1 cellular context compared by ENCODE assay signal in the genomic region with DNA sequence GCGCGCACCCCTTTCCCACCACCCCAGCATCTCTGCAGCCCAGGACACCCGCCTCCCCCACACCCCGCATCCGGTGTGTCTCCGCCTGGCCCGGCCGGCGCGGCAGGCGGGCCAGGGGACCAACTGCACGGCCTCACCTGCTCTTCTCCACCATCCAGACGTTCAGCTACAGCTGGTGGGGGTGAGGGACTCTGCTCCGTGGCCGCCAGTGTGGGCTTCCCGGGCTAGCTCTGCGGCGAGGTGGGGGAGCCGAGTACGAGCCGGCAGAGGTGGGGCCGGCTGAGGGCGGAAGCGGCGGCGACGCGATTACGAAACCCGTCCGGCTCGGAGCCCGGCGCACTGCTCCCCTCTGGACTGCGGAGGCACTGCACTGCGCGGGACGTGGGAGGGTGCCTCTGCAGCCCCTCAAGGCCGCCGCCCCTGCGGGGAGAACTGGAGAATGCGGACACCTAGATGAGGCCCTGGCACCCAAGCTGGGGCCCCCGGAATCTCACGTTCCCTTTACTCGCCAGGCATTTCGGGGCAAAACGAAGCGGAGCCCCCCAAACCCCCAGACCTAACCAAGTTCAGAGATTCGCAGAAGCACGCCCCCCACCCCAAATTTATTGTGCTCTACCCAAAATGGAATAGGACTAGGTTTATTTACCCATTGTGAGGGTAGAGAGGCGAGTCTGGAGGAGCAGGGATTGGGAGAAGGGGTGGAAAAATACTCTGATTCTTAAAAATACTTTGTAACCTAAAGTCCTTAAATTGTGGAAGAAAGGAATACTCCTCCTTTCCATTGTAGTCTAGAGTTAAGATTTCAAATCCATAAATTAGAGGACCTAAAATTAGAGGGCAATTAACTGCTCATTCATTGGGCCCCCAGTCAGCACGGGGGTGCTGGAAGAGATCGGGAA.
TF ChIP-seq lines count a peak whose summit lies in the region.

Gene CDC42SE1, minus strand, starts transcription at position 281 of the 899 bp plus-strand sequence. CDS start 3,892 bp downstream, outside the sequence.

TF ChIP-seq in HepG2, 621 proteins besides CTCF, POLR2A, EP300 and RAD21 (continued from another document and continues in another):
- TF ChIP-seq JDP2 (CRISPR knock-in tag; IDR thresholded peaks at IDR 0.05; ENCODE audit: borderline replicate concordance) (no peak), FOXK1 (CRISPR knock-in tag; IDR thresholded peaks at IDR 0.05; ENCODE audit: borderline replicate concordance, low read depth) (peak; percentile 62; the same call in 1 of the 2 replicates), ZNF703 (CRISPR knock-in tag; IDR thresholded peaks at IDR 0.05; ENCODE audit: borderline replicate concordance) (0 out of 2 replicates have a peak, but pooled peaks have one; percentile 25), ZNF24 (IDR thresholded peaks at IDR 0.05) (no peak), ZFX (CRISPR knock-in tag; IDR thresholded peaks at IDR 0.05; ENCODE audit: low read depth) (peak; percentile 81), CREB1 (IDR thresholded peaks at IDR 0.05) (no peak), CREB1 (CRISPR knock-in tag; IDR thresholded peaks at IDR 0.05) (no peak), PHF8 (CRISPR knock-in tag; IDR thresholded peaks at IDR 0.05) (peak; percentile 95), ZNF33A (CRISPR knock-in tag; IDR thresholded peaks at IDR 0.05; ENCODE audit: borderline replicate concordance) (no peak), TBX3 (IDR thresholded peaks at IDR 0.05; ENCODE audit: borderline replicate concordance) (no peak), FOXP1 (IDR thresholded peaks at IDR 0.05) (no peak), FOXP1 (CRISPR knock-in tag; IDR thresholded peaks at IDR 0.05) (no peak), SSRP1 (CRISPR knock-in tag; IDR thresholded peaks at IDR 0.05) (no peak), ZNF574 (CRISPR knock-in tag; IDR thresholded peaks at IDR 0.05) (peak; percentile 77), BCLAF1 (IDR thresholded peaks at IDR 0.05) (no peak), NKX3-1 (CRISPR knock-in tag; IDR thresholded peaks at IDR 0.05) (no peak), SMAD3 (CRISPR knock-in tag; IDR thresholded peaks at IDR 0.05) (peak; percentile 51; the same call in 1 of the 2 replicates), HMGA1 (CRISPR knock-in tag; conservative IDR thresholded peaks at IDR 0.05) (no peak), PRDM10 (CRISPR knock-in tag; IDR thresholded peaks at IDR 0.05; ENCODE audit: low read depth) (no peak), NFE2L1 (CRISPR knock-in tag; IDR thresholded peaks at IDR 0.05; ENCODE audit: borderline replicate concordance) (0 out of 2 replicates have a peak, but pooled peaks have one; percentile 41), RBM22 (optimal IDR thresholded peaks at IDR 0.05; ENCODE audit: low read length) (no peak), CERS6 (CRISPR knock-in tag; IDR thresholded peaks at IDR 0.05) (no peak), MYC (CRISPR knock-in tag; IDR thresholded peaks at IDR 0.05; ENCODE audit: borderline replicate concordance) (peak; percentile 75; the same call in 1 of the 2 replicates), SMC3 (IDR thresholded peaks at IDR 0.05; ENCODE audit: low read length) (no peak), TCF12 (IDR thresholded peaks at IDR 0.05) (no peak), TCF12 (CRISPR knock-in tag; IDR thresholded peaks at IDR 0.05) (no peak; the same call in 1 of the 2 replicates), HMG20A (CRISPR knock-in tag; IDR thresholded peaks at IDR 0.05; ENCODE audit: borderline replicate concordance) (no peak), ISL2 (CRISPR knock-in tag; IDR thresholded peaks at IDR 0.05) (no peak), ZNF33B (CRISPR knock-in tag; IDR thresholded peaks at IDR 0.05) (no peak)
- TF ChIP-seq, protein P1, sequence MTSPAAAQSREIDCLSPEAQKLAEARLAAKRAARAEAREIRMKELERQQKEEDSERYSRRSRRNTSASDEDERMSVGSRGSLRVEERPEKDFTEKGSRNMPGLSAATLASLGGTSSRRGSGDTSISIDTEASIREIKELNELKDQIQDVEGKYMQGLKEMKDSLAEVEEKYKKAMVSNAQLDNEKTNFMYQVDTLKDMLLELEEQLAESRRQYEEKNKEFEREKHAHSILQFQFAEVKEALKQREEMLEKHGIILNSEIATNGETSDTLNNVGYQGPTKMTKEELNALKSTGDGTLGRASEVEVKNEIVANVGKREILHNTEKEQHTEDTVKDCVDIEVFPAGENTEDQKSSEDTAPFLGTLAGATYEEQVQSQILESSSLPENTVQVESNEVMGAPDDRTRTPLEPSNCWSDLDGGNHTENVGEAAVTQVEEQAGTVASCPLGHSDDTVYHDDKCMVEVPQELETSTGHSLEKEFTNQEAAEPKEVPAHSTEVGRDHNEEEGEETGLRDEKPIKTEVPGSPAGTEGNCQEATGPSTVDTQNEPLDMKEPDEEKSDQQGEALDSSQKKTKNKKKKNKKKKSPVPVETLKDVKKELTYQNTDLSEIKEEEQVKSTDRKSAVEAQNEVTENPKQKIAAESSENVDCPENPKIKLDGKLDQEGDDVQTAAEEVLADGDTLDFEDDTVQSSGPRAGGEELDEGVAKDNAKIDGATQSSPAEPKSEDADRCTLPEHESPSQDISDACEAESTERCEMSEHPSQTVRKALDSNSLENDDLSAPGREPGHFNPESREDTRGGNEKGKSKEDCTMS (CRISPR knock-in tag; conservative IDR thresholded peaks at IDR 0.05): no peak
- TF ChIP-seq, protein P2, sequence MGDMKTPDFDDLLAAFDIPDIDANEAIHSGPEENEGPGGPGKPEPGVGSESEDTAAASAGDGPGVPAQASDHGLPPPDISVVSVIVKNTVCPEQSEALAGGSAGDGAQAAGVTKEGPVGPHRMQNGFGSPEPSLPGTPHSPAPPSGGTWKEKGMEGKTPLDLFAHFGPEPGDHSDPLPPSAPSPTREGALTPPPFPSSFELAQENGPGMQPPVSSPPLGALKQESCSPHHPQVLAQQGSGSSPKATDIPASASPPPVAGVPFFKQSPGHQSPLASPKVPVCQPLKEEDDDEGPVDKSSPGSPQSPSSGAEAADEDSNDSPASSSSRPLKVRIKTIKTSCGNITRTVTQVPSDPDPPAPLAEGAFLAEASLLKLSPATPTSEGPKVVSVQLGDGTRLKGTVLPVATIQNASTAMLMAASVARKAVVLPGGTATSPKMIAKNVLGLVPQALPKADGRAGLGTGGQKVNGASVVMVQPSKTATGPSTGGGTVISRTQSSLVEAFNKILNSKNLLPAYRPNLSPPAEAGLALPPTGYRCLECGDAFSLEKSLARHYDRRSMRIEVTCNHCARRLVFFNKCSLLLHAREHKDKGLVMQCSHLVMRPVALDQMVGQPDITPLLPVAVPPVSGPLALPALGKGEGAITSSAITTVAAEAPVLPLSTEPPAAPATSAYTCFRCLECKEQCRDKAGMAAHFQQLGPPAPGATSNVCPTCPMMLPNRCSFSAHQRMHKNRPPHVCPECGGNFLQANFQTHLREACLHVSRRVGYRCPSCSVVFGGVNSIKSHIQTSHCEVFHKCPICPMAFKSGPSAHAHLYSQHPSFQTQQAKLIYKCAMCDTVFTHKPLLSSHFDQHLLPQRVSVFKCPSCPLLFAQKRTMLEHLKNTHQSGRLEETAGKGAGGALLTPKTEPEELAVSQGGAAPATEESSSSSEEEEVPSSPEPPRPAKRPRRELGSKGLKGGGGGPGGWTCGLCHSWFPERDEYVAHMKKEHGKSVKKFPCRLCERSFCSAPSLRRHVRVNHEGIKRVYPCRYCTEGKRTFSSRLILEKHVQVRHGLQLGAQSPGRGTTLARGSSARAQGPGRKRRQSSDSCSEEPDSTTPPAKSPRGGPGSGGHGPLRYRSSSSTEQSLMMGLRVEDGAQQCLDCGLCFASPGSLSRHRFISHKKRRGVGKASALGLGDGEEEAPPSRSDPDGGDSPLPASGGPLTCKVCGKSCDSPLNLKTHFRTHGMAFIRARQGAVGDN (CRISPR knock-in tag; IDR thresholded peaks at IDR 0.05): peak; percentile 85
- TF ChIP-seq, protein P3, sequence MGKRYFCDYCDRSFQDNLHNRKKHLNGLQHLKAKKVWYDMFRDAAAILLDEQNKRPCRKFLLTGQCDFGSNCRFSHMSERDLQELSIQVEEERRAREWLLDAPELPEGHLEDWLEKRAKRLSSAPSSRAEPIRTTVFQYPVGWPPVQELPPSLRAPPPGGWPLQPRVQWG (CRISPR knock-in tag; IDR thresholded peaks at IDR 0.05; ENCODE audit: borderline replicate concordance, low read depth): no peak
- TF ChIP-seq, protein P4, sequence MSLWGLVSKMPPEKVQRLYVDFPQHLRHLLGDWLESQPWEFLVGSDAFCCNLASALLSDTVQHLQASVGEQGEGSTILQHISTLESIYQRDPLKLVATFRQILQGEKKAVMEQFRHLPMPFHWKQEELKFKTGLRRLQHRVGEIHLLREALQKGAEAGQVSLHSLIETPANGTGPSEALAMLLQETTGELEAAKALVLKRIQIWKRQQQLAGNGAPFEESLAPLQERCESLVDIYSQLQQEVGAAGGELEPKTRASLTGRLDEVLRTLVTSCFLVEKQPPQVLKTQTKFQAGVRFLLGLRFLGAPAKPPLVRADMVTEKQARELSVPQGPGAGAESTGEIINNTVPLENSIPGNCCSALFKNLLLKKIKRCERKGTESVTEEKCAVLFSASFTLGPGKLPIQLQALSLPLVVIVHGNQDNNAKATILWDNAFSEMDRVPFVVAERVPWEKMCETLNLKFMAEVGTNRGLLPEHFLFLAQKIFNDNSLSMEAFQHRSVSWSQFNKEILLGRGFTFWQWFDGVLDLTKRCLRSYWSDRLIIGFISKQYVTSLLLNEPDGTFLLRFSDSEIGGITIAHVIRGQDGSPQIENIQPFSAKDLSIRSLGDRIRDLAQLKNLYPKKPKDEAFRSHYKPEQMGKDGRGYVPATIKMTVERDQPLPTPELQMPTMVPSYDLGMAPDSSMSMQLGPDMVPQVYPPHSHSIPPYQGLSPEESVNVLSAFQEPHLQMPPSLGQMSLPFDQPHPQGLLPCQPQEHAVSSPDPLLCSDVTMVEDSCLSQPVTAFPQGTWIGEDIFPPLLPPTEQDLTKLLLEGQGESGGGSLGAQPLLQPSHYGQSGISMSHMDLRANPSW (CRISPR knock-in tag; IDR thresholded peaks at IDR 0.05; ENCODE audit: borderline replicate concordance): no peak
